Comparison of ENCODE assay signal across 8 cellular contexts in the genomic region with DNA sequence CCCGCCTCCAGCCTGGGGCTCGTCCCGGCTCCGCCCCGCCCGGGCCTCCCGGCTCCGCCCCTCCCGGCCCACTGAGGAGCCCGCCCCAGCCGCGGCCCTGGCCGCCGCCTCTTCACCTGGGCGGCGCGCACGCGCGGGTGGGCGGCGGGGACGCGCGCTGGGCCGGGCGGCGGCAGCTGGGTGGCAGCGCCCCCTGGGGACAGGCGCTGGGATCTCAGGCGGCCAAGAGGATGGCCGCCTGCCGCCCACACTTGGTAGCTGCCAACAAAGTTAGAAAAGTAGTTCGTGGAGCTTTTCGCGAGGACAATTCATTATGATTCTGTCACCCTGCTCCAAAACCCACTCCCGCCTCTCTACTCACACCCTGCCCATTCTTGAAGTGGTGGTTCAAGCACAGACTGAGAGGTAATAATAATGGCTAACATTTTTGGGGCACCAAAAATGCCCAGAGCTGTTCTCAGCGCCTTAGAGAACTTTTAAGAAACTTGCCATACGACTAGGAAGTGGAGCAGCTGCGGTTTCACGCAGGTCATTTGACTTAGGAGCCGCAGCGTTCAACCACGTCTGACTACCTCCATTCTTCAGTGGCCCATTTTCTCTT. TPM values are rescaled to one million over a fixed set of nuclear protein-coding genes. Genes with fewer than 3 reads are reported as not detected.
DNase-seq lines count a peak whose midpoint lies in the region; ATAC-seq, FAIRE-seq and TF ChIP-seq lines count a peak whose summit lies in the region.

No MANE protein-coding gene starts in this region.

- H3K27me3 Mint-ChIP-seq in CD8-positive, alpha-beta T cell (ENCODE audit: low read depth) = peaks cover 7% of the 10 kb centered on the region

- peak; percentile 87 for FAIRE-seq in endothelial cell of umbilical vein (lab: Jason Lieb, UNC)

- H3K4me2 ChIP-seq in endothelial cell of umbilical vein (ENCODE audit: insufficient read depth, low read length) = peak overlapping the region; percentile 98

- peak; percentile 85 to 97 (median 89) for DNase-seq in CD8-positive, alpha-beta T cell
- DNase-seq in HL-60 (ENCODE audit: low read depth in 1 of 2, low spot score in 1 of 2) (peak; percentile 41 to 67), endothelial cell of umbilical vein (ENCODE audit: low read depth, low spot score) (peak; percentile 89), midbrain (lab: John Stamatoyannopoulos, UW) (peak; percentile 86)
- DNase-seq in NK-92 treated with Interleukin-12 subunit alpha and Interleukin-12 subunit beta, amount 100 ng/mL, for 24 hours (lab: John Stamatoyannopoulos, UW) = peak; percentile 71
- DNase-seq in activated CD8-positive, alpha-beta memory T cell treated with anti-CD3 and anti-CD28 coated beads, Interleukin-2, amount 50 U/mL, for 1 hour (ENCODE audit: extremely low read depth) = peak; percentile 48
- peak; percentile 87 for DNase-seq in stimulated activated CD8-positive, alpha-beta memory T cell treated with anti-CD3 and anti-CD28 coated beads, Interleukin-15, amount 100 ng/mL, for 24 hours (ENCODE audit: low read depth)

- peak; percentile 74 for TF ChIP-seq CTCF in CD8-positive, alpha-beta T cell (IDR thresholded peaks at IDR 0.05)
- TF ChIP-seq CTCF in HL-60 (IDR thresholded peaks at IDR 0.05; ENCODE audit: insufficient read depth, low read length) = peak; percentile 70
- TF ChIP-seq CTCF in endothelial cell of umbilical vein (IDR thresholded peaks at IDR 0.05; ENCODE audit: extremely low read depth in 1 of 2, insufficient read depth in 1 of 2, low read depth in 1 of 2, low read length in 2 of 2) = peak; percentile 93 to 96

- peaks cover 29% of the 10 kb centered on the region for H3K79me2 ChIP-seq in endothelial cell of umbilical vein (ENCODE audit: control insufficient read depth, insufficient read depth, low read length)

- H3K4me1 Mint-ChIP-seq in CD8-positive, alpha-beta T cell (ENCODE audit: low read depth) = peaks cover 13% of the 10 kb centered on the region

- dilution Hi-C loops in endothelial cell of umbilical vein (cut with MboI; ENCODE audit: extremely low pct_ligation_motif_present, low sequenced_read_pairs) = no loop called here

- peak overlapping the region; percentile 80 for H3K4me3 Mint-ChIP-seq in CD8-positive, alpha-beta T cell

- no peak for TF ChIP-seq POLR2A in endothelial cell of umbilical vein (IDR thresholded peaks at IDR 0.05; ENCODE audit: low read depth, low read length)

- H3K27ac Mint-ChIP-seq in CD8-positive, alpha-beta T cell = peak overlapping the region; percentile 88

- H3K4me1 ChIP-seq in CD8-positive, alpha-beta T cell (ENCODE audit: insufficient read depth, low read length) = peaks cover 6% of the 10 kb centered on the region
- peaks cover 22% of the 10 kb centered on the region for H3K4me1 ChIP-seq in endothelial cell of umbilical vein (ENCODE audit: control insufficient read depth, extremely low read depth, insufficient read depth, low read length)

- peak; percentile 94 for ATAC-seq in CD8-positive, alpha-beta T cell
- peak; percentile 69 for ATAC-seq in GM19468 (IDR thresholded peaks at IDR 0.05; ENCODE audit: extremely low read depth, unreplicated experiment)

- no peaks in the 10 kb centered on the region for H3K36me3 ChIP-seq in CD8-positive, alpha-beta T cell (ENCODE audit: insufficient read depth, low read length)
- H3K36me3 ChIP-seq in endothelial cell of umbilical vein (ENCODE audit: control insufficient read depth in 2 of 2, extremely low read depth in 1 of 2, insufficient read depth in 2 of 2, low read length in 2 of 2) = no peaks in the 10 kb centered on the region

- H3K9me1 ChIP-seq in endothelial cell of umbilical vein (replicated peaks; ENCODE audit: control insufficient read depth, extremely low read depth, insufficient read depth, low read length) = no peaks in the 10 kb centered on the region

- CTCF ChIA-PET in CD8-positive, alpha-beta T cell (lab: Charles Lee) = interaction anchor here (0.6 to 4.1 kb wide), 24 partner anchors 9 to 386 kb away, joined by 3 to 78 read pairs (median 5); a partner anchor contains a TSS
- CTCF ChIA-PET in endothelial cell of umbilical vein (lab: Charles Lee) = interaction anchor here (0.6 to 9.1 kb wide), 60 partner anchors 8 to 874 kb away, joined by 3 to 420 read pairs (median 6); partner anchors contain the start of genes CDK5R1 and TMEM98

- peak overlapping the region; percentile 93 for H3K9ac ChIP-seq in endothelial cell of umbilical vein (replicated peaks; ENCODE audit: extremely low read depth, insufficient read depth, low read length)

- no peaks in the 10 kb centered on the region for H3K9me3 Mint-ChIP-seq in CD8-positive, alpha-beta T cell

- BruUV-seq in endothelial cell of umbilical vein (replicated peaks; lab: Mats Ljungman, UMichigan) = TSS peak; percentile 13

- H3K9me3 ChIP-seq in CD8-positive, alpha-beta T cell (ENCODE audit: low read length) = no peaks in the 10 kb centered on the region
- no peaks in the 10 kb centered on the region for H3K9me3 ChIP-seq in endothelial cell of umbilical vein (replicated peaks; ENCODE audit: control insufficient read depth, insufficient read depth, low read length)

- peaks cover 4% of the 10 kb centered on the region for H3K36me3 Mint-ChIP-seq in CD8-positive, alpha-beta T cell

- no peaks in the 10 kb centered on the region for H3K27me3 ChIP-seq in CD8-positive, alpha-beta T cell (ENCODE audit: insufficient read depth, low read length)
- peaks cover 16% of the 10 kb centered on the region for H3K27me3 ChIP-seq in HL-60 (ENCODE audit: insufficient read depth, poor library complexity, severe bottlenecking)
- peaks cover 0 to 3% of the 10 kb centered on the region in 2 experiments for H3K27me3 ChIP-seq in endothelial cell of umbilical vein (ENCODE audit: control insufficient read depth in 2 of 2, insufficient read depth in 2 of 2, low read length in 2 of 2)

- H3K27ac ChIP-seq in CD8-positive, alpha-beta T cell (ENCODE audit: low read depth, low read length) = peak overlapping the region; percentile 8
- H3K27ac ChIP-seq in HL-60 (replicated peaks) = no peak overlapping the region
- H3K27ac ChIP-seq in endothelial cell of umbilical vein (ENCODE audit: insufficient read depth, low read depth, low read length) = peak overlapping the region; percentile 77

- intact Hi-C loops in CD8-positive, alpha-beta T cell (cut with DNase I, micrococcal nuclease) = loop anchor here (1.0 to 10.0 kb wide), 8 partner anchors 94 to 975 kb away; partner anchors contain the start of genes PSMD11 (in 2 of the 2), SUZ12 (in 2 of the 2), C17orf75 (in 1 of the 2) and CDK5R1 (in 1 of the 2)
- intact Hi-C loops in endothelial cell of umbilical vein (cut with micrococcal nuclease) = loop anchor here (1.0 to 5.0 kb wide), 8 partner anchors 36 to 394 kb away; partner anchors contain the start of gene TMEM98

- no peaks in the 10 kb centered on the region for H4K20me1 ChIP-seq in endothelial cell of umbilical vein (replicated peaks; ENCODE audit: control insufficient read depth, extremely low read depth, insufficient read depth, low read length)

- H3K4me3 ChIP-seq in CD8-positive, alpha-beta T cell (ENCODE audit: low read depth, low read length) = peak overlapping the region; percentile 76
- peak overlapping the region; percentile 41 for H3K4me3 ChIP-seq in HL-60 (replicated peaks; ENCODE audit: insufficient read depth, low read length)
- H3K4me3 ChIP-seq in endothelial cell of umbilical vein (replicated peaks in 1 of 3; ENCODE audit: insufficient read depth in 1 of 3, low read depth in 1 of 3, low read length in 3 of 3) = peak overlapping the region; percentile 58 to 81 (median 72)

- peak overlapping the region; percentile 100 for H2AFZ ChIP-seq in endothelial cell of umbilical vein (ENCODE audit: low read depth, low read length)

- POLR2A ChIA-PET in CD8-positive, alpha-beta T cell (lab: Charles Lee) = interaction anchor here (0.7 to 1.7 kb wide), 8 partner anchors 9 to 546 kb away, joined by 3 to 7 read pairs (median 4); no protein-coding TSS in a partner anchor
- POLR2A ChIA-PET in endothelial cell of umbilical vein (lab: Charles Lee) = interaction anchor here (1.0 to 2.5 kb wide), 2 partner anchors 69 to 82 kb away, joined by 6 read pairs; no protein-coding TSS in a partner anchor

TF ChIP-seq in endothelial cell of umbilical vein, 7 proteins besides CTCF, POLR2A, EP300 and RAD21:
- TF ChIP-seq EZH2 (IDR thresholded peaks at IDR 0.05; ENCODE audit: borderline replicate concordance, low read depth, low read length, severe bottlenecking) = no peak
- no peak for TF ChIP-seq POLR2AphosphoS5 (IDR thresholded peaks at IDR 0.05; ENCODE audit: insufficient read depth, low read depth, low read length)
- no peak for TF ChIP-seq FOS (IDR thresholded peaks at IDR 0.05; ENCODE audit: borderline replicate concordance, insufficient read depth, low read length)
- TF ChIP-seq JUN (IDR thresholded peaks at IDR 0.05; ENCODE audit: borderline replicate concordance, insufficient read depth, insufficient read length, low read depth) = no peak
- no peak for TF ChIP-seq MYC (IDR thresholded peaks at IDR 0.05; ENCODE audit: low read depth, low read length)
- TF ChIP-seq, protein P1, sequence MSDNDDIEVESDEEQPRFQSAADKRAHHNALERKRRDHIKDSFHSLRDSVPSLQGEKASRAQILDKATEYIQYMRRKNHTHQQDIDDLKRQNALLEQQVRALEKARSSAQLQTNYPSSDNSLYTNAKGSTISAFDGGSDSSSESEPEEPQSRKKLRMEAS (IDR thresholded peaks at IDR 0.05; ENCODE audit: insufficient read depth, insufficient read length) = no peak

RNA-seq across cellular contexts. Expression of gene MYO1D, which starts 0.3 kb away (rescaled TPM):
- 1 to 10 TPM; 6.8 TPM for total RNA-seq in CD8-positive, alpha-beta T cell
- 85.5 and 101 TPM in 2 replicates for total RNA-seq in endothelial cell of umbilical vein
- polyA plus RNA-seq in endothelial cell of umbilical vein = 34.8 and 37.8 TPM in 2 replicates
- polyA plus RNA-seq in endothelial cell of umbilical vein (2011; cell fraction: cytosol; rRNA removed) = 56.3 and 56.6 TPM in 2 replicates
- polyA plus RNA-seq in endothelial cell of umbilical vein (2011; cell fraction: nucleus; rRNA removed) = 44.8 and 49.7 TPM in 2 replicates
- 69.7 and 82.3 TPM in 2 replicates for polyA plus RNA-seq in endothelial cell of umbilical vein (2012)
- 111 and 138 TPM in 2 replicates for polyA minus RNA-seq in endothelial cell of umbilical vein
- polyA minus RNA-seq in endothelial cell of umbilical vein (2011; cell fraction: cytosol; rRNA and poly(A)+ RNA removed) = not detected
- polyA minus RNA-seq in endothelial cell of umbilical vein (2011; cell fraction: nucleus; rRNA and poly(A)+ RNA removed) = 149 and 254 TPM in 2 replicates

RNA-seq across cellular contexts. Expression of gene TMEM98, which starts 50.7 kb away (rescaled TPM):
- total RNA-seq in CD8-positive, alpha-beta T cell = not detected
- total RNA-seq in endothelial cell of umbilical vein = 83.6 and 101 TPM in 2 replicates
- 427 and 456 TPM in 2 replicates for polyA plus RNA-seq in endothelial cell of umbilical vein
- polyA plus RNA-seq in endothelial cell of umbilical vein (2011; cell fraction: cytosol; rRNA removed) = 332 and 366 TPM in 2 replicates
- polyA plus RNA-seq in endothelial cell of umbilical vein (2011; cell fraction: nucleus; rRNA removed) = 220 and 248 TPM in 2 replicates
- 143 and 151 TPM in 2 replicates for polyA plus RNA-seq in endothelial cell of umbilical vein (2012)
- polyA minus RNA-seq in endothelial cell of umbilical vein = 441 and 489 TPM in 2 replicates
- polyA minus RNA-seq in endothelial cell of umbilical vein (2011; cell fraction: cytosol; rRNA and poly(A)+ RNA removed) = not detected
- 52.7 and 71.3 TPM in 2 replicates for polyA minus RNA-seq in endothelial cell of umbilical vein (2011; cell fraction: nucleus; rRNA and poly(A)+ RNA removed)

Comparison
In these comparisons a context has a peak if more than half of its experiments do, and no peak if none do; other contexts are left out.
1. RNA of gene MYO1D, which starts 0.3 kb away (total RNA-seq): 85.5 to 101 TPM in endothelial cell of umbilical vein; 6.8 TPM in CD8-positive, alpha-beta T cell; every median in the first group is over 10 times any median in the second.
2. RNA of gene TMEM98, which starts 50.7 kb away (total RNA-seq): 83.6 to 101 TPM in endothelial cell of umbilical vein; not detected in CD8-positive, alpha-beta T cell; every median in the first group is over 10 times any median in the second.
3. Peak in every context shown above with its lines, with median percentiles within 50 percentile points of each other: DNase-seq, H3K4me3 ChIP-seq and CTCF ChIP-seq.